ENCODE assay signal across 16 cellular contexts in the genomic region with DNA sequence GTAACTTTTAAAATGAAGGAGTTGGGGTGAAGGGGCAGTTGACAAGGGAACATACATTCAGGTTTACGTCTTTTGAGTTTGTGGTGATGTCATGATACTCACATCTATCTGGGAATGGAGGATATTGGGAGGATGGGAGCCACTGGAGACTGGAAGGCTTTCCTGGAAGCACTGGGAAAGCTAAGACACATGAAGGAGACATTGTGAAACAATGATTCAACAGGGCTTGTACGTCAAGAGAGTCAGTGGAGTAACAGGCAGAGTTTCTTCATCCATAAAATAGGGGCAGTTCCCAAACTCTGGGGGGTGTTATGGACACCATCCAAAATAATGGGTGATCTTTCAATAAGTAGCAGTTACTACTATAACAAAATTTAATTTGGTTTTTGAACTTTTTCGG.
DNase-seq lines count a peak whose midpoint lies in the region; ATAC-seq and TF ChIP-seq lines count a peak whose summit lies in the region.
"Had no signal": no experiment of that assay in that cellular context is flagged by ENCODE, and none has a peak within 500 bp of the region (broad histone marks: within the 10 kb centered on the region; RNA-seq: fewer than 3 reads in every experiment).

No MANE protein-coding gene starts in this region.

- POLR2A ChIA-PET in IMR-90 (lab: Charles Lee; ENCODE audit: unreplicated experiment) = no interaction called here

- H3K4me1 ChIP-seq in IMR-90 (ENCODE audit: control insufficient read depth, insufficient read depth, low read length) = peaks cover 4% of the 10 kb centered on the region

- no peaks in the 10 kb centered on the region for H3K36me3 ChIP-seq in IMR-90 (ENCODE audit: control insufficient read depth, insufficient read depth, low read length)

- H2AK5ac ChIP-seq in IMR-90 (ENCODE audit: low read depth, low read length) = peak overlapping the region; percentile 47

- no peaks in the 10 kb centered on the region for H3K79me1 ChIP-seq in IMR-90 (ENCODE audit: low read depth in 1 of 2, low read length in 2 of 2)

- ATAC-seq in IMR-90 (ENCODE audit: low read depth) (no peak), HG02571 (IDR thresholded peaks at IDR 0.05; ENCODE audit: unreplicated experiment) (no peak), GM18511 (IDR thresholded peaks at IDR 0.05; ENCODE audit: unreplicated experiment) (no peak)
- ATAC-seq: K562, Panc1 had no signal

- H3K56ac ChIP-seq in IMR-90 (ENCODE audit: extremely low read depth, insufficient read depth, low read length) = no peak overlapping the region

- in situ Hi-C loops in IMR-90 (cut with MboI; ENCODE audit: low sequenced_read_pairs) = no loop called here

- no peak overlapping the region for H3K18ac ChIP-seq in IMR-90 (ENCODE audit: low read depth, low read length)

- H3K14ac ChIP-seq in IMR-90 (replicated peaks; ENCODE audit: low read depth, low read length) = no peak overlapping the region; the same call in 1 of the 2 replicates

- TF ChIP-seq POLR2A in IMR-90 (IDR thresholded peaks at IDR 0.05; ENCODE audit: low read depth, low read length) = no peak

- no TSS peak for BruUV-seq in IMR-90 (replicated peaks; lab: Mats Ljungman, UMichigan)

- no peaks in the 10 kb centered on the region for H4K20me1 ChIP-seq in IMR-90 (ENCODE audit: insufficient read depth, low read length)

- H3K27ac ChIP-seq in IMR-90 (ENCODE audit: insufficient read depth, low read length) = no peak overlapping the region

- H2BK20ac ChIP-seq in IMR-90 (ENCODE audit: low read depth, low read length) = peak overlapping the region; percentile 15; the same call in 1 of the 2 replicates

- peaks cover 3% of the 10 kb centered on the region; the same call in 1 of the 2 replicates for H3K9me3 ChIP-seq in IMR-90 (ENCODE audit: control insufficient read depth, insufficient read depth, low read length)

- H3K9me1 ChIP-seq in IMR-90 (ENCODE audit: insufficient read depth, low read length) = peaks cover 3% of the 10 kb centered on the region; the same call in 1 of the 2 replicates

- no peaks in the 10 kb centered on the region for H3K27me3 ChIP-seq in IMR-90 (ENCODE audit: control insufficient read depth, insufficient read depth, low read length)

- intact Hi-C loops in IMR-90 (cut with micrococcal nuclease) = no loop called here

- H3K4me3 ChIP-seq in AG09309 (ENCODE audit: control insufficient read depth, low read depth, low read length) (no peak overlapping the region), IMR-90 (ENCODE audit: insufficient read depth, low read depth, low read length) (no peak overlapping the region), choroid plexus epithelial cell (ENCODE audit: low read depth, low read length) (no peak overlapping the region)
- H3K4me3 ChIP-seq: K562 had no signal

- H2AFZ ChIP-seq in IMR-90 (replicated peaks; ENCODE audit: low read length, poor library complexity) = no peak overlapping the region

- no peak overlapping the region for H2BK15ac ChIP-seq in IMR-90 (ENCODE audit: low read depth, low read length)

- TF ChIP-seq CTCF in AG09309 (IDR thresholded peaks at IDR 0.05; ENCODE audit: control insufficient read depth, insufficient read depth, low read depth, low read length, missing control alignments) (no peak), IMR-90 (conservative IDR thresholded peaks at IDR 0.05; ENCODE audit: low read depth, low read length) (no peak), choroid plexus epithelial cell (conservative IDR thresholded peaks at IDR 0.05; ENCODE audit: low read depth, low read length) (no peak)

- dilution Hi-C loops in IMR-90 (cut with HindIII; ENCODE audit: low sequenced_read_pairs, unreplicated experiment) = no loop called here

- no peak overlapping the region for H3K4ac ChIP-seq in IMR-90 (ENCODE audit: low read depth, low read length)

- no peak overlapping the region for H2BK120ac ChIP-seq in IMR-90 (ENCODE audit: low read depth, low read length)

- no peak overlapping the region for H3K9ac ChIP-seq in IMR-90 (ENCODE audit: low read depth, low read length)

- H3K4me2 ChIP-seq in IMR-90 (ENCODE audit: low read depth, low read length) = no peak overlapping the region

- no peak overlapping the region for H4K8ac ChIP-seq in IMR-90 (ENCODE audit: low read depth in 2 of 2, low read length in 2 of 2)

- no peak overlapping the region for H2AK9ac ChIP-seq in IMR-90 (replicated peaks; ENCODE audit: low read depth, low read length, poor library complexity)

- DNase-seq in AG09309 (ENCODE audit: low read depth) (peak; percentile 63), IMR-90 (peak; percentile 62), choroid plexus epithelial cell (ENCODE audit: low read depth) (peak; percentile 60), iris pigment epithelial cell (ENCODE audit: low read depth) (peak; percentile 68), NCI-H2196 (lab: John Stamatoyannopoulos, UW; ENCODE audit: unreplicated experiment) (no peak), A172 (ENCODE audit: low spot score) (no peak)
- DNase-seq: CD4-positive, CD25-positive, alpha-beta regulatory T cell; H7; NCI-H1436; NCI-H2029; NCI-H510A; NCI-H82 had no signal

- H3K23ac ChIP-seq in IMR-90 (ENCODE audit: low read depth, low read length) = no peak overlapping the region

- TF ChIP-seq RAD21 in IMR-90 (IDR thresholded peaks at IDR 0.05; ENCODE audit: low read length) = no peak

- no peak overlapping the region for H4K5ac ChIP-seq in IMR-90 (ENCODE audit: low read depth, low read length)

- CTCF ChIA-PET in IMR-90 (lab: Yijun Ruan, JAX) = no interaction called here

- no peak overlapping the region for H2BK5ac ChIP-seq in IMR-90 (ENCODE audit: low read depth, low read length, poor library complexity, severe bottlenecking)

- 92% methylated on average over 1 of the region's 3 CpGs; no CpG with 5 or more reads in 1 of the 2 experiments for WGBS in IMR-90 (ENCODE audit: extremely low coverage in 2 of 2, insufficient read length in 1 of 2), 2 experiments

- no peak overlapping the region for H4K91ac ChIP-seq in IMR-90 (ENCODE audit: insufficient read depth, low read depth, low read length)

TF ChIP-seq in IMR-90, 13 proteins besides CTCF, POLR2A, EP300 and RAD21:
- TF ChIP-seq CEBPB (IDR thresholded peaks at IDR 0.05; ENCODE audit: low read depth, low read length) (peak; percentile 60), MAZ (IDR thresholded peaks at IDR 0.05; ENCODE audit: borderline replicate concordance, low read depth, low read length) (no peak)
TF ChIP-seq in IMR-90: peak in this region for 1.

Comparison
In these comparisons a context has a peak if more than half of its experiments do, and no peak if none do; other contexts are left out.
1. DNase-seq: peak in AG09309 (single experiment), IMR-90 (single experiment), choroid plexus epithelial cell (single experiment) and iris pigment epithelial cell (single experiment); none in NCI-H2196 (single experiment) and A172 (single experiment).